1 cellular context compared by ENCODE assay signal in the genomic region with DNA sequence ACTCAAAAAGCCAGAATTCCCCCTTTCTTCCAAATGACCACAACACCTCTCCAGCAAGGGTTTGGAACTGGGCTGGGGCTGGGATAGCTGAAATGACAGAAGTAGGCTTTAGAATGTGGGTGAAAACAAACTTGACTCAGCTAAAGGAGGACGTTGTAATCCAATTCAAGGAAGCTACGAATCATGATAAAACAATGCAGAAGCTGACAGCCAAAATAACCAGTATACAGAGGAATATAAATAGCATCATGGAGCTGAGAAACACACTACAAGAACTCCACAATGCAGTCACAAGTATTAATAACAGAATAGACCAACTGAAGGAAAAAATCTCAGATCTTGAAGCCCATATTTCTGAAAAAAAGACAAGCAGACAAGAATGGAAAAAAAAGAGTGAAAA.
TF ChIP-seq lines count a peak whose summit lies in the region.

No MANE protein-coding gene starts in this region.

TF ChIP-seq in SK-N-SH treated with all-trans-retinoic acid at 6 μM for 48 hours, 23 proteins besides CTCF, POLR2A, EP300 and RAD21 (continued from another document):
- no peak for TF ChIP-seq TCF4 (CRISPR knock-in tag; IDR thresholded peaks at IDR 0.05; ENCODE audit: borderline replicate concordance)
- no peak for TF ChIP-seq ZNF70 (CRISPR knock-in tag; IDR thresholded peaks at IDR 0.05)
- TF ChIP-seq ZNF565 (CRISPR knock-in tag; conservative IDR thresholded peaks at IDR 0.05; ENCODE audit: low read depth): no peak
- TF ChIP-seq, protein P1, sequence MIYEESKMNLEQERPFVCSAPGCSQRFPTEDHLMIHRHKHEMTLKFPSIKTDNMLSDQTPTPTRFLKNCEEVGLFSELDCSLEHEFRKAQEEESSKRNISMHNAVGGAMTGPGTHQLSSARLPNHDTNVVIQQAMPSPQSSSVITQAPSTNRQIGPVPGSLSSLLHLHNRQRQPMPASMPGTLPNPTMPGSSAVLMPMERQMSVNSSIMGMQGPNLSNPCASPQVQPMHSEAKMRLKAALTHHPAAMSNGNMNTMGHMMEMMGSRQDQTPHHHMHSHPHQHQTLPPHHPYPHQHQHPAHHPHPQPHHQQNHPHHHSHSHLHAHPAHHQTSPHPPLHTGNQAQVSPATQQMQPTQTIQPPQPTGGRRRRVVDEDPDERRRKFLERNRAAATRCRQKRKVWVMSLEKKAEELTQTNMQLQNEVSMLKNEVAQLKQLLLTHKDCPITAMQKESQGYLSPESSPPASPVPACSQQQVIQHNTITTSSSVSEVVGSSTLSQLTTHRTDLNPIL (CRISPR knock-in tag; IDR thresholded peaks at IDR 0.05; ENCODE audit: low read depth): no peak
- no peak for TF ChIP-seq ISL1 (CRISPR knock-in tag; IDR thresholded peaks at IDR 0.05)
- TF ChIP-seq, protein P2, sequence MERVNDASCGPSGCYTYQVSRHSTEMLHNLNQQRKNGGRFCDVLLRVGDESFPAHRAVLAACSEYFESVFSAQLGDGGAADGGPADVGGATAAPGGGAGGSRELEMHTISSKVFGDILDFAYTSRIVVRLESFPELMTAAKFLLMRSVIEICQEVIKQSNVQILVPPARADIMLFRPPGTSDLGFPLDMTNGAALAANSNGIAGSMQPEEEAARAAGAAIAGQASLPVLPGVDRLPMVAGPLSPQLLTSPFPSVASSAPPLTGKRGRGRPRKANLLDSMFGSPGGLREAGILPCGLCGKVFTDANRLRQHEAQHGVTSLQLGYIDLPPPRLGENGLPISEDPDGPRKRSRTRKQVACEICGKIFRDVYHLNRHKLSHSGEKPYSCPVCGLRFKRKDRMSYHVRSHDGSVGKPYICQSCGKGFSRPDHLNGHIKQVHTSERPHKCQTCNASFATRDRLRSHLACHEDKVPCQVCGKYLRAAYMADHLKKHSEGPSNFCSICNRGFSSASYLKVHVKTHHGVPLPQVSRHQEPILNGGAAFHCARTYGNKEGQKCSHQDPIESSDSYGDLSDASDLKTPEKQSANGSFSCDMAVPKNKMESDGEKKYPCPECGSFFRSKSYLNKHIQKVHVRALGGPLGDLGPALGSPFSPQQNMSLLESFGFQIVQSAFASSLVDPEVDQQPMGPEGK (CRISPR knock-in tag; IDR thresholded peaks at IDR 0.05; ENCODE audit: borderline replicate concordance): no peak
- TF ChIP-seq ZFP30 (CRISPR knock-in tag; IDR thresholded peaks at IDR 0.05): no peak
- TF ChIP-seq TOX (CRISPR knock-in tag; IDR thresholded peaks at IDR 0.05; ENCODE audit: borderline replicate concordance): no peak
- no peak for TF ChIP-seq OSR1 (CRISPR knock-in tag; IDR thresholded peaks at IDR 0.05)
- TF ChIP-seq ARNTL (CRISPR knock-in tag; IDR thresholded peaks at IDR 0.05; ENCODE audit: borderline replicate concordance, low read depth): no peak
- TF ChIP-seq GLIS3 (CRISPR knock-in tag; IDR thresholded peaks at IDR 0.05): no peak
- TF ChIP-seq CSDC2 (CRISPR knock-in tag; IDR thresholded peaks at IDR 0.05): no peak
